8 cellular contexts compared by ENCODE assay signal in the genomic region with DNA sequence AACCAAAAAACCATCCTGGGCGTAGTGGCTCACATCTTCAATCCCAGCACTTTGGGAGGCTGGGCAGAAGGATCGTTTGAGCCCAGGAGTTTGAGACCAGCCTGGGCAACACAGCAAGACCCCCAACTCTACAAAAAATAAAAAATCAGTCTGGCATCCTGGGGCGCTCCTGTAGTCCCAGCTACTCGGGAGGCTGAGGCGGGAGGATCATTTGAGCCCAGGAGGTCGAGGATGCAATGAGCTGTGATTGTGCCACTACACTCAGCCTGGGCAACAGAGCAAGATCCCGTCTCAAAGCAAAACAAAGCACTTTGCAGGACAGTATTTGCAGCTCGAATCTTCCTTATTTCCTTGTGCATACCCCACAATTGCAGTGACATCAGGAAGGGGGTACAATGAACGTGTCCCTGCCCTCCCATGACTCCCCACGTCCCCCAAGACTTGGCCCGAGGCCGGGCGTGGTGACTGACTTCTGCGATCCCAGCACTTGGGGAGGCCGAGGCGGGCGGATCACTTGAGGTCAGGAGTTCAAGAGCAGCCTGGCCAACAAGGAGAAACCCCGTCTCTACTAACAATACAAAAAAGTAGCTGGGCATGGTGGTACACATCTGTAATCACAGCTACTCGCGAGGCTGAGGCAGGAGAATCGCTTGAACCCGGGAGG. TPM values are rescaled to one million over a fixed set of nuclear protein-coding genes. Genes with fewer than 3 reads are reported as not detected.
A peak's percentile ranks its signal among the peaks of the same experiment; 100 is the strongest.
DNase-seq lines count a peak whose midpoint lies in the region; ATAC-seq, FAIRE-seq and TF ChIP-seq lines count a peak whose summit lies in the region.

No MANE protein-coding gene starts in this region.

- ATAC-seq in HepG2 (no peak), HG02973 (IDR thresholded peaks at IDR 0.05; ENCODE audit: unreplicated experiment) (no peak), sciatic nerve (no peak)

- peak overlapping the region; percentile 100 for H3K4me3 ChIP-seq in adipocyte (ENCODE audit: low read length)
- H3K4me3 ChIP-seq in HepG2 (replicated peaks in 1 of 3; ENCODE audit: insufficient read depth in 1 of 3, low read depth in 2 of 3, low read length in 3 of 3), result peak overlapping the region; percentile 81 to 99 (median 94)
- peak overlapping the region; percentile 73 to 94 for H3K4me3 ChIP-seq in testis

- H3K9ac ChIP-seq in adipocyte (ENCODE audit: low read length), result peak overlapping the region; percentile 95
- H3K9ac ChIP-seq in HepG2 (ENCODE audit: insufficient read depth, low read depth, low read length), result peak overlapping the region; percentile 85

- H3K36me3 ChIP-seq in adipocyte (ENCODE audit: control insufficient read depth, insufficient read depth, low read length, severe bottlenecking), result peaks cover 8% of the 10 kb centered on the region
- peaks cover 2 to 8% of the 10 kb centered on the region in 2 experiments; a peak in 3 of 5 replicates for H3K36me3 ChIP-seq in HepG2 (replicated peaks in 1 of 2; ENCODE audit: control insufficient read depth in 1 of 2, insufficient read depth in 2 of 2, low read length in 2 of 2)
- no peaks in the 10 kb centered on the region for H3K36me3 ChIP-seq in testis (ENCODE audit: low read depth, missing control alignments)

- peak overlapping the region; percentile 96 for H3K4me3 Mint-ChIP-seq in T-helper 2 cell treated with Interferon-gamma antibody and Interleukin-4, amounts not matched to agents 5 μg/mL and 100 μg/mL, for 36 hours

- POLR2A ChIA-PET in HepG2 (lab: Yijun Ruan, JAX), result interaction anchor here (1.2 to 4.6 kb wide), 6 partner anchors 17 to 434 kb away, joined by 5 to 40 read pairs (median 7); partner anchors contain the start of genes DNAJB1 and ZNF333

- intact Hi-C loops in HepG2 (cut with micrococcal nuclease; ENCODE audit: unreplicated experiment), result no loop called here
- intact Hi-C loops in testis (cut with DNase I; ENCODE audit: low total_unique reads), result no loop called here
- intact Hi-C loops in sciatic nerve (cut with DNase I), result no loop called here

- H3K27me3 Mint-ChIP-seq in T-helper 2 cell treated with Interferon-gamma antibody and Interleukin-4, amounts not matched to agents 5 μg/mL and 100 μg/mL, for 36 hours (ENCODE audit: low read depth), result no peaks in the 10 kb centered on the region

- no TSS peak for BruUV-seq in HepG2 (replicated peaks; lab: Mats Ljungman, UMichigan)

- peak; percentile 4 for FAIRE-seq in HepG2 (lab: Jason Lieb, UNC)

- CTCF ChIA-PET in HepG2 (lab: Yijun Ruan, JAX; ENCODE audit: low intra/inter-chr PET ratio, low total read pairs), result interaction anchor here (0.9 kb wide), 1 partner anchor 14 kb away, joined by 4 read pairs; no protein-coding TSS in a partner anchor

- H3K27ac ChIP-seq in HepG2 (ENCODE audit: extremely low read length, insufficient read depth, low read length), result peak overlapping the region; percentile 54
- peak overlapping the region in 1 of 2 donors; percentile 17 for H3K27ac ChIP-seq in testis

- peaks cover 13% of the 10 kb centered on the region for H3K36me3 Mint-ChIP-seq in T-helper 2 cell treated with Interferon-gamma antibody and Interleukin-4, amounts not matched to agents 5 μg/mL and 100 μg/mL, for 36 hours (ENCODE audit: low read depth)

- no peak for DNase-seq in T-helper 2 cell treated with Interferon-gamma antibody and Interleukin-4, amounts not matched to agents 5 μg/mL and 100 μg/mL, for 36 hours (ENCODE audit: low spot score)
- DNase-seq in T-helper 2 cell (no peak), adipocyte (ENCODE audit: low read depth) (no peak), HepG2 (ENCODE audit: low spot score) (no peak), testis (no peak), NCI-H526 (lab: John Stamatoyannopoulos, UW) (no peak), sciatic nerve (ENCODE audit: low spot score) (no peak)

- H3K4me2 ChIP-seq in HepG2 (ENCODE audit: low read depth, low read length), result peak overlapping the region; percentile 80

- H4K20me1 ChIP-seq in HepG2 (ENCODE audit: insufficient read depth, low read length), result no peaks in the 10 kb centered on the region

- TF ChIP-seq CTCF in HepG2 (CRISPR knock-in tag; IDR thresholded peaks at IDR 0.05) (no peak), testis (IDR thresholded peaks at IDR 0.05) (no peak)

- H3K27me3 ChIP-seq in adipocyte (replicated peaks; ENCODE audit: control insufficient read depth, insufficient read depth, low read length) (no peaks in the 10 kb centered on the region), HepG2 (ENCODE audit: control insufficient read depth in 1 of 2, insufficient read depth in 2 of 2, low read length in 2 of 2) (no peaks in the 10 kb centered on the region; a peak in 1 of 5 replicates), testis (no peaks in the 10 kb centered on the region)

- no peak for TF ChIP-seq RAD21 in HepG2 (CRISPR knock-in tag; IDR thresholded peaks at IDR 0.05)

- TF ChIP-seq EP300 in HepG2 (IDR thresholded peaks at IDR 0.05; ENCODE audit: low read depth in 2 of 2, low read length in 2 of 2) (no peak), HepG2 (CRISPR knock-in tag; IDR thresholded peaks at IDR 0.05; ENCODE audit: borderline replicate concordance) (no peak)

- in situ Hi-C loops in HepG2 (cut with HindIII; ENCODE audit: extremely low pct_ligation_motif_present, low pct_unique_long_range_greater_than_20kb), result loop anchor here (5.0 kb wide), 1 partner anchor 116 kb away; no protein-coding TSS in a partner anchor

- peak overlapping the region; percentile 86 for H3K27ac Mint-ChIP-seq in T-helper 2 cell treated with Interferon-gamma antibody and Interleukin-4, amounts not matched to agents 5 μg/mL and 100 μg/mL, for 36 hours

- H3K4me1 Mint-ChIP-seq in T-helper 2 cell treated with Interferon-gamma antibody and Interleukin-4, amounts not matched to agents 5 μg/mL and 100 μg/mL, for 36 hours (ENCODE audit: low read depth), result peaks cover 16% of the 10 kb centered on the region

- H3K79me2 ChIP-seq in HepG2 (ENCODE audit: insufficient read depth, low read length), result peaks cover 13% of the 10 kb centered on the region

- H3K9me3 ChIP-seq in adipocyte (ENCODE audit: control insufficient read depth, low read length) (no peaks in the 10 kb centered on the region), HepG2 (ENCODE audit: low read length) (no peaks in the 10 kb centered on the region), testis (no peaks in the 10 kb centered on the region)

- H3K4me1 ChIP-seq in adipocyte (ENCODE audit: control insufficient read depth, insufficient read depth, low read length) (peaks cover 8% of the 10 kb centered on the region), HepG2 (ENCODE audit: insufficient read depth, low read length) (peaks cover 50% of the 10 kb centered on the region), testis (peaks cover 25% of the 10 kb centered on the region)

- no peaks in the 10 kb centered on the region for H3K9me3 Mint-ChIP-seq in T-helper 2 cell treated with Interferon-gamma antibody and Interleukin-4, amounts not matched to agents 5 μg/mL and 100 μg/mL, for 36 hours

- WGBS in HepG2 (ENCODE audit: low lambda C conversion rate), result 21% methylated on average over 22 of the region's 22 CpGs
- WGBS in testis, 2 donors, result 36% methylated on average over 22 of the region's 22 CpGs

- no peak overlapping the region for H2AFZ ChIP-seq in HepG2 (ENCODE audit: low read length)

- no peak for TF ChIP-seq POLR2A in HepG2 (IDR thresholded peaks at IDR 0.05; ENCODE audit: insufficient read depth in 1 of 2, low read depth in 2 of 2, low read length in 2 of 2)
- no peak for TF ChIP-seq POLR2A in testis (IDR thresholded peaks at IDR 0.05)

RNA-seq across cellular contexts. Expression of gene NDUFB7, which starts 0.9 kb away (rescaled TPM):
- total RNA-seq in HepG2 (2016; rRNA removed; fragmentation: Illumina TruSeq; extraction: Trizol) (198 and 244 TPM in 2 replicates), testis (100 to 1,000 TPM; 389 to 493 TPM), sciatic nerve (130 TPM)
- total RNA-seq in HepG2 (2016; cell fraction: cytosol; rRNA removed; fragmentation: Illumina TruSeq; extraction: Trizol; ENCODE audit: low read depth), result 82.1 and 95.0 TPM in 2 replicates
- 211 and 273 TPM in 2 replicates for total RNA-seq in HepG2 (2016; cell fraction: insoluble cytoplasmic fraction; rRNA removed; fragmentation: Illumina TruSeq; extraction: Trizol)
- 110 and 154 TPM in 2 replicates for total RNA-seq in HepG2 (2016; cell fraction: membrane; rRNA removed; fragmentation: Illumina TruSeq; extraction: Trizol)
- total RNA-seq in HepG2 (2016; cell fraction: nucleus; rRNA removed; fragmentation: Illumina TruSeq; extraction: Trizol), result 70.6 and 78.7 TPM in 2 replicates
- polyA plus RNA-seq in HepG2 (2011; rRNA removed) (156 and 192 TPM in 2 replicates), testis (ENCODE audit: insufficient read depth, low read depth, low replicate concordance) (259 TPM)
- polyA plus RNA-seq in HepG2 (2011; cell fraction: cytosol; rRNA removed), result 190 and 437 TPM in 2 replicates
- polyA plus RNA-seq in HepG2 (2011; cell fraction: nucleus; rRNA removed), result 175 and 191 TPM in 2 replicates
- 61.7 and 64.5 TPM in 2 replicates for polyA plus RNA-seq in HepG2 (2012)
- 81.2 and 92.7 TPM in 2 replicates for polyA plus RNA-seq in HepG2 (2016; cell fraction: cytosol; fragmentation: Illumina TruSeq; extraction: Trizol; ENCODE audit: low read depth)
- polyA plus RNA-seq in HepG2 (2016; cell fraction: insoluble cytoplasmic fraction; fragmentation: Illumina TruSeq; extraction: Trizol; ENCODE audit: low read depth), result 241 and 259 TPM in 2 replicates
- polyA plus RNA-seq in HepG2 (2016; cell fraction: membrane; fragmentation: Illumina TruSeq; extraction: Trizol; ENCODE audit: low read depth), result 104 and 120 TPM in 2 replicates
- 132 and 145 TPM in 2 replicates for polyA plus RNA-seq in HepG2 (2016; cell fraction: nucleus; fragmentation: Illumina TruSeq; extraction: Trizol; ENCODE audit: insufficient read depth, low read depth)
- polyA minus RNA-seq in HepG2 (2011; rRNA and poly(A)+ RNA removed; ENCODE audit: low replicate concordance), result 70.0 and 85.2 TPM in 2 replicates
- polyA minus RNA-seq in HepG2 (2011; cell fraction: cytosol; rRNA and poly(A)+ RNA removed), result 35.3 and 38.9 TPM in 2 replicates
- 12.1 and 13.1 TPM in 2 replicates for polyA minus RNA-seq in HepG2 (2011; cell fraction: nucleus; rRNA and poly(A)+ RNA removed)

RNA-seq across cellular contexts. Expression of gene CLEC17A, which starts 11.9 kb away (rescaled TPM):
- total RNA-seq in HepG2 (2016; rRNA removed; fragmentation: Illumina TruSeq; extraction: Trizol), result not detected in 2 replicates
- not detected in 2 replicates for total RNA-seq in HepG2 (2016; cell fraction: cytosol; rRNA removed; fragmentation: Illumina TruSeq; extraction: Trizol; ENCODE audit: low read depth)
- total RNA-seq in HepG2 (2016; cell fraction: insoluble cytoplasmic fraction; rRNA removed; fragmentation: Illumina TruSeq; extraction: Trizol), result not detected in 2 replicates
- not detected in 2 replicates for total RNA-seq in HepG2 (2016; cell fraction: membrane; rRNA removed; fragmentation: Illumina TruSeq; extraction: Trizol)
- not detected in 2 replicates for total RNA-seq in HepG2 (2016; cell fraction: nucleus; rRNA removed; fragmentation: Illumina TruSeq; extraction: Trizol)
- not detected in 2 replicates for polyA plus RNA-seq in HepG2 (2011; rRNA removed)
- not detected in 2 replicates for polyA plus RNA-seq in HepG2 (2011; cell fraction: cytosol; rRNA removed)
- not detected in 2 replicates for polyA plus RNA-seq in HepG2 (2011; cell fraction: nucleus; rRNA removed)
- not detected in 2 replicates for polyA plus RNA-seq in HepG2 (2012)
- polyA plus RNA-seq in HepG2 (2016; cell fraction: cytosol; fragmentation: Illumina TruSeq; extraction: Trizol; ENCODE audit: low read depth), result not detected in 2 replicates
- polyA plus RNA-seq in HepG2 (2016; cell fraction: insoluble cytoplasmic fraction; fragmentation: Illumina TruSeq; extraction: Trizol; ENCODE audit: low read depth), result not detected in 2 replicates
- polyA plus RNA-seq in HepG2 (2016; cell fraction: membrane; fragmentation: Illumina TruSeq; extraction: Trizol; ENCODE audit: low read depth), result not detected in 2 replicates
- polyA plus RNA-seq in HepG2 (2016; cell fraction: nucleus; fragmentation: Illumina TruSeq; extraction: Trizol; ENCODE audit: insufficient read depth, low read depth), result not detected in 2 replicates
- 0.33 TPM in 1 of 2 replicates, not detected in the other for polyA minus RNA-seq in HepG2 (2011; rRNA and poly(A)+ RNA removed; ENCODE audit: low replicate concordance)
- polyA minus RNA-seq in HepG2 (2011; cell fraction: cytosol; rRNA and poly(A)+ RNA removed), result not detected in 2 replicates
- not detected in 2 replicates for polyA minus RNA-seq in HepG2 (2011; cell fraction: nucleus; rRNA and poly(A)+ RNA removed)
- 1 to 10 TPM in 1 of 2 donors, under 1 TPM in 1; 0.56 to 1.3 TPM for total RNA-seq in testis
- 1.4 TPM for polyA plus RNA-seq in testis (ENCODE audit: insufficient read depth, low read depth, low replicate concordance)
- total RNA-seq in sciatic nerve, result 0.76 TPM

RNA-seq across cellular contexts. Expression of gene TECR, which starts 41.6 kb away (rescaled TPM):
- 25.9 and 54.9 TPM in 2 replicates for total RNA-seq in HepG2 (2016; rRNA removed; fragmentation: Illumina TruSeq; extraction: Trizol)
- total RNA-seq in HepG2 (2016; cell fraction: cytosol; rRNA removed; fragmentation: Illumina TruSeq; extraction: Trizol; ENCODE audit: low read depth), result 25.1 and 26.1 TPM in 2 replicates
- 24.8 and 55.4 TPM in 2 replicates for total RNA-seq in HepG2 (2016; cell fraction: insoluble cytoplasmic fraction; rRNA removed; fragmentation: Illumina TruSeq; extraction: Trizol)
- 23.9 and 26.8 TPM in 2 replicates for total RNA-seq in HepG2 (2016; cell fraction: membrane; rRNA removed; fragmentation: Illumina TruSeq; extraction: Trizol)
- 68.9 and 76.1 TPM in 2 replicates for total RNA-seq in HepG2 (2016; cell fraction: nucleus; rRNA removed; fragmentation: Illumina TruSeq; extraction: Trizol)
- 121 and 137 TPM in 2 replicates for polyA plus RNA-seq in HepG2 (2011; rRNA removed)
- 131 and 134 TPM in 2 replicates for polyA plus RNA-seq in HepG2 (2011; cell fraction: cytosol; rRNA removed)
- polyA plus RNA-seq in HepG2 (2011; cell fraction: nucleus; rRNA removed), result 178 and 205 TPM in 2 replicates
- 94.0 and 122 TPM in 2 replicates for polyA plus RNA-seq in HepG2 (2012)
- 70.2 and 77.8 TPM in 2 replicates for polyA plus RNA-seq in HepG2 (2016; cell fraction: cytosol; fragmentation: Illumina TruSeq; extraction: Trizol; ENCODE audit: low read depth)
- 52.7 and 78.7 TPM in 2 replicates for polyA plus RNA-seq in HepG2 (2016; cell fraction: insoluble cytoplasmic fraction; fragmentation: Illumina TruSeq; extraction: Trizol; ENCODE audit: low read depth)
- 63.3 and 69.9 TPM in 2 replicates for polyA plus RNA-seq in HepG2 (2016; cell fraction: membrane; fragmentation: Illumina TruSeq; extraction: Trizol; ENCODE audit: low read depth)
- 231 and 244 TPM in 2 replicates for polyA plus RNA-seq in HepG2 (2016; cell fraction: nucleus; fragmentation: Illumina TruSeq; extraction: Trizol; ENCODE audit: insufficient read depth, low read depth)
- 243 and 582 TPM in 2 replicates for polyA minus RNA-seq in HepG2 (2011; rRNA and poly(A)+ RNA removed; ENCODE audit: low replicate concordance)
- 99.1 and 118 TPM in 2 replicates for polyA minus RNA-seq in HepG2 (2011; cell fraction: cytosol; rRNA and poly(A)+ RNA removed)
- polyA minus RNA-seq in HepG2 (2011; cell fraction: nucleus; rRNA and poly(A)+ RNA removed), result 62.2 and 64.2 TPM in 2 replicates
- total RNA-seq in testis, result 100 to 1,000 TPM; 164 to 192 TPM
- 418 TPM for polyA plus RNA-seq in testis (ENCODE audit: insufficient read depth, low read depth, low replicate concordance)
- 101 TPM for total RNA-seq in sciatic nerve

RNA-seq across cellular contexts. Expression of gene DNAJB1, which starts 52.8 kb away (rescaled TPM):
- total RNA-seq in HepG2 (2016; rRNA removed; fragmentation: Illumina TruSeq; extraction: Trizol) (87.5 and 101 TPM in 2 replicates), testis (100 to 1,000 TPM; 185 to 245 TPM), sciatic nerve (86.0 TPM)
- 43.8 and 48.3 TPM in 2 replicates for total RNA-seq in HepG2 (2016; cell fraction: cytosol; rRNA removed; fragmentation: Illumina TruSeq; extraction: Trizol; ENCODE audit: low read depth)
- 87.7 and 97.3 TPM in 2 replicates for total RNA-seq in HepG2 (2016; cell fraction: insoluble cytoplasmic fraction; rRNA removed; fragmentation: Illumina TruSeq; extraction: Trizol)
- total RNA-seq in HepG2 (2016; cell fraction: membrane; rRNA removed; fragmentation: Illumina TruSeq; extraction: Trizol), result 100 and 105 TPM in 2 replicates
- total RNA-seq in HepG2 (2016; cell fraction: nucleus; rRNA removed; fragmentation: Illumina TruSeq; extraction: Trizol), result 40.6 and 45.4 TPM in 2 replicates
- polyA plus RNA-seq in HepG2 (2011; rRNA removed) (97.3 and 108 TPM in 2 replicates), testis (ENCODE audit: insufficient read depth, low read depth, low replicate concordance) (386 TPM)
- polyA plus RNA-seq in HepG2 (2011; cell fraction: cytosol; rRNA removed), result 90.1 and 116 TPM in 2 replicates
- polyA plus RNA-seq in HepG2 (2011; cell fraction: nucleus; rRNA removed), result 41.8 and 55.7 TPM in 2 replicates
- 45.3 and 99.6 TPM in 2 replicates for polyA plus RNA-seq in HepG2 (2012)
- 43.8 and 48.0 TPM in 2 replicates for polyA plus RNA-seq in HepG2 (2016; cell fraction: cytosol; fragmentation: Illumina TruSeq; extraction: Trizol; ENCODE audit: low read depth)
- 139 and 144 TPM in 2 replicates for polyA plus RNA-seq in HepG2 (2016; cell fraction: insoluble cytoplasmic fraction; fragmentation: Illumina TruSeq; extraction: Trizol; ENCODE audit: low read depth)
- polyA plus RNA-seq in HepG2 (2016; cell fraction: membrane; fragmentation: Illumina TruSeq; extraction: Trizol; ENCODE audit: low read depth), result 72.7 and 75.0 TPM in 2 replicates
- 76.4 and 83.8 TPM in 2 replicates for polyA plus RNA-seq in HepG2 (2016; cell fraction: nucleus; fragmentation: Illumina TruSeq; extraction: Trizol; ENCODE audit: insufficient read depth, low read depth)
- 94.0 and 151 TPM in 2 replicates for polyA minus RNA-seq in HepG2 (2011; rRNA and poly(A)+ RNA removed; ENCODE audit: low replicate concordance)
- polyA minus RNA-seq in HepG2 (2011; cell fraction: cytosol; rRNA and poly(A)+ RNA removed), result 34.2 and 35.4 TPM in 2 replicates
- 42.7 and 47.7 TPM in 2 replicates for polyA minus RNA-seq in HepG2 (2011; cell fraction: nucleus; rRNA and poly(A)+ RNA removed)
